Comparison of ENCODE assay signal across 8 cellular contexts in genomic region chr17:16363749-16364536, GRCh38. TPM values are rescaled to one million over a fixed set of nuclear protein-coding genes. Genes with fewer than 3 reads are reported as not detected.
A peak's percentile ranks its signal among the peaks of the same experiment; 100 is the strongest.
DNase-seq lines count a peak whose midpoint lies in the region; ATAC-seq and TF ChIP-seq lines count a peak whose summit lies in the region.

No MANE protein-coding gene starts in this region.

- DNase-seq in NCI-H446 treated with DMSO at 0.1 percent for 48 hours (lab: John Stamatoyannopoulos, UW), result peak; percentile 11
- DNase-seq in activated CD4-positive, alpha-beta T cell treated with anti-CD3 and anti-CD28 coated beads for 1 hour, result peak; percentile 58
- DNase-seq in choroid plexus epithelial cell (ENCODE audit: low read depth), result peak; percentile 81
- DNase-seq in stimulated activated CD4-positive, alpha-beta T cell treated with anti-CD3 and anti-CD28 coated beads, TNF-alpha, amount 100 ng/mL, for 48 hours (ENCODE audit: low read depth in 3 of 3), result peak; percentile 53 to 60 (median 60)

- WGBS in liver, result 6% methylated on average over 6 of the region's 6 CpGs

- H3K9ac ChIP-seq in liver (ENCODE audit: low read depth in 1 of 2, low read length in 2 of 2), result peak overlapping the region in 1 of 2 donors; percentile 75

- H3K4me3 ChIP-seq in choroid plexus epithelial cell (ENCODE audit: low read depth, low read length) (no peak overlapping the region), liver (ENCODE audit: low read depth in 1 of 3, low read length in 3 of 3) (no peak overlapping the region)

- H3K27ac ChIP-seq in liver (ENCODE audit: low read depth in 1 of 2, low read length in 2 of 2), result peak overlapping the region in 1 of 2 donors; percentile 3

- no peaks in the 10 kb centered on the region for H3K27me3 ChIP-seq in liver (ENCODE audit: control insufficient read depth in 4 of 4, insufficient read depth in 4 of 4, low read length in 3 of 4)

- peak; percentile 68 for ATAC-seq in HG02981 (IDR thresholded peaks at IDR 0.05; ENCODE audit: unreplicated experiment)
- no peak for ATAC-seq in GM21447 (IDR thresholded peaks at IDR 0.05; ENCODE audit: unreplicated experiment)

- no peaks in the 10 kb centered on the region for H3K36me3 ChIP-seq in liver (ENCODE audit: control insufficient read depth in 4 of 4, insufficient read depth in 3 of 4, low read depth in 1 of 4, low read length in 3 of 4)

- peaks cover 0 to 5% (median 0%) of the 10 kb centered on the region in 4 donors for H3K4me1 ChIP-seq in liver (ENCODE audit: control insufficient read depth in 4 of 4, insufficient read depth in 4 of 4, low read length in 3 of 4)

- TF ChIP-seq RAD21 in liver (IDR thresholded peaks at IDR 0.05), result peak; percentile 85 to 90

- H3K9me3 ChIP-seq in liver (ENCODE audit: control insufficient read depth in 4 of 4, low read length in 3 of 4), result no peaks in the 10 kb centered on the region

- peak; percentile 51 for TF ChIP-seq CTCF in GM12801 (IDR thresholded peaks at IDR 0.05; ENCODE audit: extremely low read depth, insufficient read length)
- TF ChIP-seq CTCF in choroid plexus epithelial cell (conservative IDR thresholded peaks at IDR 0.05; ENCODE audit: low read depth, low read length), result peak; percentile 94
- peak; percentile 91 for TF ChIP-seq CTCF in liver (IDR thresholded peaks at IDR 0.05; ENCODE audit: low read depth, low read length, missing input control)

TF ChIP-seq in liver, 16 proteins besides CTCF, POLR2A, EP300 and RAD21:
- TF ChIP-seq HNF4A (conservative IDR thresholded peaks at IDR 0.05), result peak in 1 of 2 donors; percentile 12
- no peak for TF ChIP-seq ATF3 (IDR thresholded peaks at IDR 0.05)
- TF ChIP-seq ZBTB33 (IDR thresholded peaks at IDR 0.05), result no peak
- no peak for TF ChIP-seq JUND (IDR thresholded peaks at IDR 0.05)
- TF ChIP-seq YY1 (IDR thresholded peaks at IDR 0.05), result no peak
- no peak for TF ChIP-seq TAF1 (conservative IDR thresholded peaks at IDR 0.05)
- no peak for TF ChIP-seq SP1 (IDR thresholded peaks at IDR 0.05)

RNA-seq across cellular contexts. Expression of gene CENPV, which starts 10.7 kb away (rescaled TPM):
- total RNA-seq in liver, result 10 to 100 TPM; 13.1 to 15.2 TPM
- polyA plus RNA-seq in liver, result 10 to 100 TPM; 21.2 to 24.3 TPM

RNA-seq across cellular contexts. Expression of gene UBB, which starts 16.9 kb away (rescaled TPM):
- 1,000 to 10,000 TPM; 1,190 to 3,673 TPM for total RNA-seq in liver
- 1,000 to 10,000 TPM; 1,427 to 1,518 TPM for polyA plus RNA-seq in liver

RNA-seq across cellular contexts. Expression of gene TRPV2, which starts 51.4 kb away (rescaled TPM):
- total RNA-seq in liver, result 1 to 10 TPM; 5.6 to 9.3 TPM
- polyA plus RNA-seq in liver, result 1 to 10 TPM; 2.9 to 3.5 TPM

Comparison
In these comparisons a context has a peak if more than half of its experiments do, and no peak if none do; other contexts are left out.
1. DNase-seq: peak in every context shown above with its lines; median percentile 81 in choroid plexus epithelial cell; 60 in stimulated activated CD4-positive, alpha-beta T cell treated with anti-CD3 and anti-CD28 coated beads, TNF-alpha, amount 100 ng/mL, for 48 hours; 58 in activated CD4-positive, alpha-beta T cell treated with anti-CD3 and anti-CD28 coated beads for 1 hour; 11 in NCI-H446 treated with DMSO at 0.1 percent for 48 hours.